ENCODE assay signal across 10 cellular contexts in the genomic region with DNA sequence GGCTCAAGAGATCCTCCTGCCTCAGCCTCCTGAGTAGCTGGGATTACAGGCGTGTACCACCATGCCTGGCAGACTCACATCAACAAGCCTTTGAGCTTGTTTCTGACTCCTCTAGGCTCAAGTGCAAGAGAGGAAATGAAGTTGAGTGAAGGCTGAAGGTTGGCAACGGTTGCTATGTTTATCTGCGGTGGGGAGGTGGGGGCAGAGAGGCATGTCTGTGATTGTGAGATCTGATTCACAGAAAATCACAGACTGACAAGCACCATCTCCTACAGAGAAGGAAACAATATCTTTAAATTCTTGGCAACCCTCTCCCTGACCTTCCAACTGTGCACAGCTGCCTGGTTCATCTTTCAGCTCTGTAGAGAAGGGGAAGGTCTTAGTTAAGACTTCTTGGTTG. TPM values are rescaled to one million over a fixed set of nuclear protein-coding genes. Genes with fewer than 3 reads are reported as not detected.
DNase-seq lines count a peak whose midpoint lies in the region; ATAC-seq and TF ChIP-seq lines count a peak whose summit lies in the region.
"Had no signal": no experiment of that assay in that cellular context is flagged by ENCODE, and none has a peak within 500 bp of the region (broad histone marks: within the 10 kb centered on the region; RNA-seq: fewer than 3 reads in every experiment).

No MANE protein-coding gene starts in this region.

- no peak overlapping the region for H3K18ac ChIP-seq in mesenchymal stem cell (ENCODE audit: low read depth in 1 of 2, low read length in 2 of 2)

- no peak overlapping the region for H3K4ac ChIP-seq in mesenchymal stem cell (ENCODE audit: low read depth in 1 of 2, low read length in 2 of 2)

- H2AK5ac ChIP-seq in mesenchymal stem cell (ENCODE audit: low read length, severe bottlenecking): no peak overlapping the region

- ATAC-seq in GM18505 (IDR thresholded peaks at IDR 0.05; ENCODE audit: unreplicated experiment): peak; percentile 75
- ATAC-seq in HG02763 (IDR thresholded peaks at IDR 0.05; ENCODE audit: unreplicated experiment): peak; percentile 72
- ATAC-seq in activated T-cell treated with anti-CD3 and anti-CD28 coated beads, Interleukin-2, amount 50 U/mL, for 72 hours (replicated peaks in 1 of 2): peak; percentile 93 to 96
- peak; percentile 61 to 65 for ATAC-seq in upper lobe of left lung (ENCODE audit: low FRiP score in 2 of 2)

- TF ChIP-seq EP300 in upper lobe of left lung (IDR thresholded peaks at IDR 0.05): no peak

- TF ChIP-seq POLR2A in GM18505 (IDR thresholded peaks at IDR 0.05; ENCODE audit: borderline replicate concordance, extremely low read depth, insufficient read depth, insufficient read length) (no peak), upper lobe of left lung (IDR thresholded peaks at IDR 0.05) (no peak)

- TF ChIP-seq CTCF in upper lobe of left lung (IDR thresholded peaks at IDR 0.05): no peak

- H3K9me3 Mint-ChIP-seq in activated T-cell treated with anti-CD3 and anti-CD28 coated beads, Interleukin-2, amount 50 U/mL, for 72 hours: peaks cover 0 to 2% of the 10 kb centered on the region in 2 donors

- POLR2A ChIA-PET in HEK293T (lab: Yijun Ruan, JAX): no interaction called here

- no peak overlapping the region for H2BK12ac ChIP-seq in mesenchymal stem cell (ENCODE audit: low read length in 2 of 2)

- no peaks in the 10 kb centered on the region for H3K27me3 Mint-ChIP-seq in activated T-cell treated with anti-CD3 and anti-CD28 coated beads, Interleukin-2, amount 50 U/mL, for 72 hours (ENCODE audit: low read depth)

- H3K27me3 ChIP-seq in mesenchymal stem cell (ENCODE audit: control insufficient read depth in 1 of 2, insufficient read depth in 1 of 2, low read length in 2 of 2): no peaks in the 10 kb centered on the region
- H3K27me3 ChIP-seq in upper lobe of left lung: no peaks in the 10 kb centered on the region

- H3K9me3 ChIP-seq in mesenchymal stem cell (ENCODE audit: control insufficient read depth, low read length) (no peaks in the 10 kb centered on the region), upper lobe of left lung (no peaks in the 10 kb centered on the region)
- H3K9me3 ChIP-seq: psoas muscle had no signal

- H3K14ac ChIP-seq in mesenchymal stem cell (ENCODE audit: low read length in 2 of 2): no peak overlapping the region

- no peak overlapping the region for H2BK5ac ChIP-seq in mesenchymal stem cell (ENCODE audit: low read depth, low read length, poor library complexity, severe bottlenecking)

- no peak overlapping the region for H3K9ac ChIP-seq in mesenchymal stem cell (ENCODE audit: low read length)
- H3K9ac ChIP-seq: KMS-11 had no signal

- H3K4me2 ChIP-seq in mesenchymal stem cell (ENCODE audit: low read length, poor library complexity, severe bottlenecking): no peak overlapping the region
- H3K4me2 ChIP-seq: KMS-11 had no signal

- H3K79me1 ChIP-seq in mesenchymal stem cell (replicated peaks; ENCODE audit: low read length, poor library complexity, severe bottlenecking): no peaks in the 10 kb centered on the region

- peaks cover 0 to 3% of the 10 kb centered on the region in 2 donors for H3K36me3 Mint-ChIP-seq in activated T-cell treated with anti-CD3 and anti-CD28 coated beads, Interleukin-2, amount 50 U/mL, for 72 hours (ENCODE audit: insufficient read depth in 2 of 2)

- H3K4me3 Mint-ChIP-seq in activated T-cell treated with anti-CD3 and anti-CD28 coated beads, Interleukin-2, amount 50 U/mL, for 72 hours: peak overlapping the region; percentile 38 to 52

- H3K27ac Mint-ChIP-seq in activated T-cell treated with anti-CD3 and anti-CD28 coated beads, Interleukin-2, amount 50 U/mL, for 72 hours: peak overlapping the region; percentile 56

- WGBS in mesenchymal stem cell: 100% methylated on average over 1 of the region's 3 CpGs
- WGBS in upper lobe of left lung, 2 donors: 14 to 37% methylated on average over 3 of the region's 3 CpGs

- no peak overlapping the region for H2BK15ac ChIP-seq in mesenchymal stem cell (ENCODE audit: low read depth, poor library complexity, severe bottlenecking)

- H2BK120ac ChIP-seq in mesenchymal stem cell (ENCODE audit: low read depth, low read length): no peak overlapping the region

- no peak overlapping the region for H4K8ac ChIP-seq in mesenchymal stem cell (ENCODE audit: low read length)

- DNase-seq in NOMO-1 (lab: John Stamatoyannopoulos, UW; ENCODE audit: unreplicated experiment in 2 of 2) (peak; percentile 49 to 50), mesenchymal stem cell (peak; percentile 12), upper lobe of left lung (peak in 1 of 2 donors; percentile 34), HEK293T (ENCODE audit: extremely low spot score) (no peak), amygdala (lab: John Stamatoyannopoulos, UW) (no peak)
- peak; percentile 76 to 78 for DNase-seq in activated T-cell treated with anti-CD3 and anti-CD28 coated beads, Interleukin-2, amount 50 U/mL, for 72 hours
- DNase-seq: psoas muscle had no signal

- no peak overlapping the region for H2AFZ ChIP-seq in mesenchymal stem cell (ENCODE audit: low read depth, low read length)

- no peak overlapping the region for H3K4me3 ChIP-seq in mesenchymal stem cell (ENCODE audit: insufficient read depth in 1 of 2, low read depth in 1 of 2, low read length in 2 of 2)
- no peak overlapping the region for H3K4me3 ChIP-seq in upper lobe of left lung
- H3K4me3 ChIP-seq: psoas muscle had no signal

- no peak overlapping the region for H3K23ac ChIP-seq in mesenchymal stem cell (ENCODE audit: low read length in 2 of 2)

- H3K36me3 ChIP-seq in mesenchymal stem cell (ENCODE audit: control insufficient read depth in 1 of 2, insufficient read depth in 2 of 2, low read depth in 1 of 2, low read length in 2 of 2) (no peaks in the 10 kb centered on the region), upper lobe of left lung (no peaks in the 10 kb centered on the region)

- no peak overlapping the region for H3K27ac ChIP-seq in mesenchymal stem cell (ENCODE audit: low read length, poor library complexity, severe bottlenecking)
- peak overlapping the region in 2 of 4 donors; percentile 36 to 44 for H3K27ac ChIP-seq in upper lobe of left lung
- H3K27ac ChIP-seq: KMS-11, psoas muscle had no signal

- H4K91ac ChIP-seq in mesenchymal stem cell (ENCODE audit: low read length): no peak overlapping the region

- H3K4me1 Mint-ChIP-seq in activated T-cell treated with anti-CD3 and anti-CD28 coated beads, Interleukin-2, amount 50 U/mL, for 72 hours (ENCODE audit: low read depth): peaks cover 35% of the 10 kb centered on the region

- CTCF ChIA-PET in HEK293T (lab: Yijun Ruan, JAX): interaction anchor here (0.6 kb wide), 1 partner anchor 129 kb away, joined by 4 read pairs; no protein-coding TSS in a partner anchor

- H3K4me1 ChIP-seq in mesenchymal stem cell (ENCODE audit: control insufficient read depth, insufficient read depth, low read depth, low read length) (peaks cover 2% of the 10 kb centered on the region), upper lobe of left lung (peaks cover 0 to 5% (median 2%) of the 10 kb centered on the region in 4 donors)
- H3K4me1 ChIP-seq: psoas muscle had no signal

TF ChIP-seq in HEK293T, 16 proteins besides CTCF, POLR2A, EP300 and RAD21:
- TF ChIP-seq SP1 (IDR thresholded peaks at IDR 0.05) (no peak), ARNT (IDR thresholded peaks at IDR 0.05) (no peak), FOXA1 (IDR thresholded peaks at IDR 0.05) (no peak), ELF4 (IDR thresholded peaks at IDR 0.05) (no peak), ZNF384 (IDR thresholded peaks at IDR 0.05) (no peak), CTBP1 (IDR thresholded peaks at IDR 0.05; ENCODE audit: borderline replicate concordance) (no peak), HDGF (IDR thresholded peaks at IDR 0.05; ENCODE audit: borderline replicate concordance) (no peak), BHLHE40 (IDR thresholded peaks at IDR 0.05; ENCODE audit: borderline replicate concordance) (no peak), FOXK2 (IDR thresholded peaks at IDR 0.05) (no peak), FOXM1 (IDR thresholded peaks at IDR 0.05; ENCODE audit: borderline replicate concordance) (no peak), L3MBTL2 (conservative IDR thresholded peaks at IDR 0.05) (no peak)
- TF ChIP-seq, protein P1, sequence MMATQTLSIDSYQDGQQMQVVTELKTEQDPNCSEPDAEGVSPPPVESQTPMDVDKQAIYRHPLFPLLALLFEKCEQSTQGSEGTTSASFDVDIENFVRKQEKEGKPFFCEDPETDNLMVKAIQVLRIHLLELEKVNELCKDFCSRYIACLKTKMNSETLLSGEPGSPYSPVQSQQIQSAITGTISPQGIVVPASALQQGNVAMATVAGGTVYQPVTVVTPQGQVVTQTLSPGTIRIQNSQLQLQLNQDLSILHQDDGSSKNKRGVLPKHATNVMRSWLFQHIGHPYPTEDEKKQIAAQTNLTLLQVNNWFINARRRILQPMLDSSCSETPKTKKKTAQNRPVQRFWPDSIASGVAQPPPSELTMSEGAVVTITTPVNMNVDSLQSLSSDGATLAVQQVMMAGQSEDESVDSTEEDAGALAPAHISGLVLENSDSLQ (IDR thresholded peaks at IDR 0.05): no peak

RNA-seq across cellular contexts. Expression of a gene that starts 22.1 kb away (rescaled TPM):
- 1 to 10 TPM; 3.0 to 8.1 TPM for total RNA-seq in activated T-cell treated with anti-CD3 and anti-CD28 coated beads, Interleukin-2, amount 50 U/mL, for 72 hours
- polyA plus RNA-seq in mesenchymal stem cell (2013, experiment 1 of 2): 0.46 TPM
- polyA plus RNA-seq in mesenchymal stem cell (2013, experiment 2 of 2): 0.47 TPM
- total RNA-seq in upper lobe of left lung: 10 to 100 TPM; 15.6 to 73.3 (median 36.2) TPM

Comparison
In these comparisons a context has a peak if more than half of its experiments do, and no peak if none do; other contexts are left out.
1. DNase-seq: peak in NOMO-1 (2 of 2), activated T-cell treated with anti-CD3 and anti-CD28 coated beads, Interleukin-2, amount 50 U/mL, for 72 hours (2 of 2) and mesenchymal stem cell (single experiment); none in HEK293T (single experiment) and amygdala (0 of 56).
2. Peak in every context shown above with its lines, with median percentiles within 50 percentile points of each other: ATAC-seq.